In the genomic region with DNA sequence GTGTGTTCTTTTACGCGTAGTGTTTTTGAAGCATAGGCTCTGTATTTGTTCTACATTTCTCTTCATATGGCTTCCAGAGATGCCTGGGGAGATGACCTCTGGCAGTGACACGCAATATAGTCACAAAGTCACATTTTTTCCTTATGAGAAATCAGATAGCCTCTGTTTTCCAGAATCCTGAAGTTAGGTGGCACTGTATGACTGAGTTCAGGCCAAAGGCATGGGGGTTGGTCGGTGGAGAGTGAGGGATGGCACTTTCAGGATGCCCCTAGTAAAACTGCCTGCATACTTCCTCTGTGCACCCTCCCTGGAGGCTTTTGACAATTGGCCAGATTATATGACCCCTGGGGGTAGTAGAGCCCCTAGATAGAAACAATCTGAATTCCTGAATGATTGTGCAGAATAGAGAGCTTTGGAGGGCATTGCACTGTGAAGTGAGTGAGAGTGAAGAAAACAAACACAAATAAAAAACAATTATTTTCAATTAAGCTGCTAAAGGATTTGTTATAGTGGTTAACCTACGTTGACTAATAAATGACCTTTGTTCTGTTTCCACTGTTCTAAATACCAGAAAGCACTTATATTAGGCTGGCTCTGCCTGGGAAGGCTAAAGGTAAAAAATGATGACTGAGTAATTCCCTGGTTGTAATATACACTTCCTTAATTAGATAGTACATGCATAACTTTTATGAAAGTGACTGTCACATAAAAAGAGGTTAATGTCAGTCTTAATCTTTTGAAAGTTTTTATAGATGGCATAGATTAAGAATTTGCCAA, we compare ENCODE assay signal across 13 cellular contexts.
A peak's percentile ranks its signal among the peaks of the same experiment; 100 is the strongest.
DNase-seq lines count a peak whose midpoint lies in the region; ATAC-seq, FAIRE-seq and TF ChIP-seq lines count a peak whose summit lies in the region.
"Had no signal": no experiment of that assay in that cellular context is flagged by ENCODE, and none has a peak within 500 bp of the region (broad histone marks: within the 10 kb centered on the region; RNA-seq: fewer than 3 reads in every experiment).

No MANE protein-coding gene starts in this region.

- H3K4me2 ChIP-seq in H9 (ENCODE audit: insufficient read depth, insufficient read length, low read length) = no peak overlapping the region

- H3K36me3 Mint-ChIP-seq in H9 (ENCODE audit: insufficient read depth in 1 of 3, low read depth in 3 of 3) = no peaks in the 10 kb centered on the region
- no peaks in the 10 kb centered on the region for H3K36me3 Mint-ChIP-seq in endodermal cell (ENCODE audit: low read depth)

- H2BK15ac ChIP-seq in H9 (ENCODE audit: low read depth, low read length) = no peak overlapping the region

- CTCF ChIA-PET in Panc1 (lab: Charles Lee) = no interaction called here

- TF ChIP-seq CTCF in H9 (conservative IDR thresholded peaks at IDR 0.05) = no peak
- 0 out of 2 replicates have a peak, but pooled peaks have one; percentile 25 for TF ChIP-seq CTCF in Panc1 (IDR thresholded peaks at IDR 0.05)
- no peak for TF ChIP-seq CTCF in endodermal cell (conservative IDR thresholded peaks at IDR 0.05)
- TF ChIP-seq CTCF in omental fat pad (IDR thresholded peaks at IDR 0.05) = no peak

- no CpG with 5 or more reads among the region's 5 CpGs for WGBS in H9 (ENCODE audit: extremely low coverage, insufficient read length, low lambda C conversion rate)
- 76% methylated on average over 5 of the region's 5 CpGs; no CpG with 5 or more reads in 1 of the 2 experiments for whole genome bisulfite sequencing in endodermal cell (ENCODE audit: insufficient coverage in 1 of 2, insufficient read length in 1 of 2), 2 experiments
- 41 to 59% (median 50%) methylated on average over 5 of the region's 5 CpGs for WGBS in small intestine, 3 donors

- H3K14ac ChIP-seq in H9 (ENCODE audit: insufficient read depth, low read length) = no peak overlapping the region

- H4K20me1 ChIP-seq in H9 (ENCODE audit: control insufficient read depth, insufficient read depth, insufficient read length) = no peaks in the 10 kb centered on the region

- no peaks in the 10 kb centered on the region for H3K9me3 ChIP-seq in H9 (ENCODE audit: control insufficient read depth, low read depth, low read length)
- no peaks in the 10 kb centered on the region for H3K9me3 ChIP-seq in Panc1 (ENCODE audit: control insufficient read depth, insufficient read depth, low read depth, low read length)
- no peaks in the 10 kb centered on the region for H3K9me3 ChIP-seq in endodermal cell (ENCODE audit: control insufficient read depth, low read length)
- no peaks in the 10 kb centered on the region for H3K9me3 ChIP-seq in small intestine (ENCODE audit: control insufficient read depth, low read depth)
- H3K9me3 ChIP-seq: Peyer's patch, sigmoid colon had no signal

- H3K27ac Mint-ChIP-seq in H9 (peak overlapping the region in 1 of 3 experiments; percentile 55; a peak in 3 of 7 replicates), endodermal cell (no peak overlapping the region)

- H2BK20ac ChIP-seq in H9 (ENCODE audit: low read depth, low read length, poor library complexity, severe bottlenecking) = no peak overlapping the region

- H2BK5ac ChIP-seq in H9 (ENCODE audit: insufficient read length, low read length) = no peak overlapping the region

- H3K36me3 ChIP-seq in Panc1 (ENCODE audit: control insufficient read depth, insufficient read depth, low read length) = no peaks in the 10 kb centered on the region
- no peaks in the 10 kb centered on the region for H3K36me3 ChIP-seq in endodermal cell (ENCODE audit: control insufficient read depth, insufficient read depth, low read length)
- H3K36me3 ChIP-seq in small intestine (ENCODE audit: control insufficient read depth in 2 of 2, insufficient read depth in 2 of 2, low read length in 2 of 2) = no peaks in the 10 kb centered on the region
- H3K36me3 ChIP-seq: Peyer's patch, sigmoid colon had no signal

- H3K27me3 Mint-ChIP-seq in H9 (ENCODE audit: low read depth) (no peaks in the 10 kb centered on the region), endodermal cell (ENCODE audit: insufficient read depth) (no peaks in the 10 kb centered on the region)

- no peak overlapping the region for H3K4ac ChIP-seq in H9 (ENCODE audit: low read depth, low read length)

- H3K4me1 ChIP-seq in H9 (ENCODE audit: insufficient read depth, low read length) (no peaks in the 10 kb centered on the region), Panc1 (ENCODE audit: control insufficient read depth, insufficient read depth, low read length) (peaks cover 2% of the 10 kb centered on the region; the same call in 1 of the 2 replicates), endodermal cell (ENCODE audit: control insufficient read depth, insufficient read depth, low read length) (no peaks in the 10 kb centered on the region), small intestine (ENCODE audit: control insufficient read depth in 2 of 2, insufficient read depth in 1 of 2, low read depth in 1 of 2, low read length in 1 of 2) (no peaks in the 10 kb centered on the region)
- H3K4me1 ChIP-seq: Peyer's patch, sigmoid colon had no signal

- in situ Hi-C loops in Panc1 (cut with HindIII; ENCODE audit: low pct_unique_long_range_greater_than_20kb, low sequenced_read_pairs) = no loop called here

- H3K27ac ChIP-seq in H9 (ENCODE audit: insufficient read length, low read depth, low read length) (no peak overlapping the region), Panc1 (ENCODE audit: low read length) (no peak overlapping the region), endodermal cell (ENCODE audit: low read depth, low read length) (no peak overlapping the region), small intestine (ENCODE audit: low read depth in 1 of 2, low read length in 1 of 2) (no peak overlapping the region)
- H3K27ac ChIP-seq: Peyer's patch, sigmoid colon had no signal

- H3K23me2 ChIP-seq in H9 (ENCODE audit: insufficient read length, low read depth, low read length, poor library complexity, severe bottlenecking) = no peaks in the 10 kb centered on the region

- H3T11ph ChIP-seq in H9 (ENCODE audit: low read length) = no peak overlapping the region

- H3K4me1 Mint-ChIP-seq in H9 (peaks cover 4% of the 10 kb centered on the region in 2 experiments; a peak in 3 of 4 replicates), endodermal cell (peaks cover 2% of the 10 kb centered on the region)

- no peak overlapping the region for H4K8ac ChIP-seq in H9 (replicated peaks; ENCODE audit: insufficient read length, low read depth, low read length)

- H4K91ac ChIP-seq in H9 (ENCODE audit: insufficient read length, low read depth, low read length) = no peak overlapping the region

- FAIRE-seq in small intestine (lab: Jason Lieb, UNC) = no peak
- FAIRE-seq: GM12878 had no signal

- H3K27me3 ChIP-seq in H9 (ENCODE audit: insufficient read depth, low read length) (no peaks in the 10 kb centered on the region), Panc1 (ENCODE audit: control insufficient read depth, insufficient read depth, low read length) (no peaks in the 10 kb centered on the region), endodermal cell (ENCODE audit: control insufficient read depth, insufficient read depth, low read length, poor library complexity, severe bottlenecking) (no peaks in the 10 kb centered on the region), small intestine (ENCODE audit: control insufficient read depth in 2 of 2, insufficient read depth in 2 of 2, low read length in 2 of 2) (no peaks in the 10 kb centered on the region)
- H3K27me3 ChIP-seq: Peyer's patch, sigmoid colon had no signal

- H3K23ac ChIP-seq in H9 (ENCODE audit: insufficient read length, low read depth, low read length) = no peak overlapping the region

- H3K4me3 Mint-ChIP-seq in H9 (no peak overlapping the region), endodermal cell (no peak overlapping the region)

- ATAC-seq in Panc1 (peak; percentile 92), omental fat pad (ENCODE audit: low FRiP score) (no peak), GM21576 (IDR thresholded peaks at IDR 0.05; ENCODE audit: unreplicated experiment) (no peak)
- ATAC-seq: GM12878 had no signal

- no peak overlapping the region for H2BK12ac ChIP-seq in H9 (ENCODE audit: insufficient read length, low read depth, low read length)

- H3K18ac ChIP-seq in H9 (ENCODE audit: insufficient read length, low read depth, low read length) = no peak overlapping the region

- no peak overlapping the region for H2BK120ac ChIP-seq in H9 (ENCODE audit: low read depth, low read length, poor library complexity, severe bottlenecking)

- H3K9me3 Mint-ChIP-seq in H9 (0 out of 5 replicates have a peak, but pooled peaks cover 0 to 2% of the 10 kb centered on the region in 2 experiments), endodermal cell (no peaks in the 10 kb centered on the region)

- no peak overlapping the region for H4K5ac ChIP-seq in H9 (ENCODE audit: insufficient read length, low read depth, low read length)

- no TSS peak for BruUV-seq in Panc1 (replicated peaks; lab: Mats Ljungman, UMichigan)

- intact Hi-C loops in Panc1 (cut with micrococcal nuclease; ENCODE audit: unreplicated experiment) = no loop called here

- POLR2A ChIA-PET in Panc1 (lab: Charles Lee) = no interaction called here

- H2AFZ ChIP-seq in H9 (ENCODE audit: low read length) = no peak overlapping the region

- no peaks in the 10 kb centered on the region for H3K79me2 ChIP-seq in H9 (ENCODE audit: insufficient read depth, low read length)

- H3K4me3 ChIP-seq in Panc1 (ENCODE audit: low read depth in 2 of 2, low read length in 2 of 2) (no peak overlapping the region), endodermal cell (ENCODE audit: low read length) (no peak overlapping the region), small intestine (ENCODE audit: low read depth in 1 of 2, low read length in 2 of 2) (no peak overlapping the region)
- H3K4me3 ChIP-seq: GM12878, Peyer's patch, sigmoid colon had no signal

- H3K9ac ChIP-seq in H9 (ENCODE audit: extremely low read depth, insufficient read length, low read length) (no peak overlapping the region), endodermal cell (ENCODE audit: extremely low read depth, low read length, poor library complexity, severe bottlenecking) (no peak overlapping the region)

- peak; percentile 24 for DNase-seq in H9
- DNase-seq in Panc1 (ENCODE audit: low read depth, low spot score) = peak; percentile 43
- DNase-seq in endodermal cell = peak; percentile 48
- peak; percentile 1 for DNase-seq in small intestine
- no peak for DNase-seq in cerebellar nuclear complex (lab: John Stamatoyannopoulos, UW)
- no peak for DNase-seq in omental fat pad (ENCODE audit: low spot score)
- DNase-seq: COR-L47, KG1, NCI-H2081 treated with DMSO at 0.1 percent for 48 hours, Peyer's patch, sigmoid colon had no signal

- H3K79me1 ChIP-seq in H9 (ENCODE audit: insufficient read depth, low read depth, low read length, poor library complexity, severe bottlenecking) = no peaks in the 10 kb centered on the region

- no peak overlapping the region for H2AK5ac ChIP-seq in H9 (ENCODE audit: insufficient read length, low read length)

- no peak overlapping the region for H3K56ac ChIP-seq in H9 (ENCODE audit: insufficient read length, low read depth, low read length)

Comparison
In these comparisons a context has a peak if more than half of its experiments do, and no peak if none do; other contexts are left out.
1. DNase-seq: peak in H9 (single experiment), Panc1 (single experiment), endodermal cell (single experiment) and small intestine (single experiment); none in cerebellar nuclear complex (0 of 2) and omental fat pad (single experiment).